39 cellular contexts compared by ENCODE assay signal in genomic region chr15:23753248-23753647, GRCh38.
"Had no signal": no experiment of that assay in that cellular context is flagged by ENCODE, and none has a peak within 500 bp of the region (broad histone marks: within the 10 kb centered on the region; RNA-seq: fewer than 3 reads in every experiment).

No MANE protein-coding gene starts in this region.

- H3K27ac ChIP-seq: adrenal gland, ascending aorta, body of pancreas, brain microvascular endothelial cell, breast epithelium, cardiac muscle cell had no signal

- H3K27me3 ChIP-seq: adrenal gland, ascending aorta, body of pancreas, brain microvascular endothelial cell, breast epithelium, cardiac muscle cell had no signal

- H3K4me3 Mint-ChIP-seq: activated naive CD4-positive, alpha-beta T cell treated with anti-CD3 and anti-CD28 coated beads for 36 hours; activated naive CD4-positive, alpha-beta T cell treated with anti-CD3 and anti-CD28 coated beads, Interleukin-2, amount 10 ng/mL, durations not matched to agents 7 days and 5 days; activated naive CD4-positive, alpha-beta T cell treated with anti-CD3 and anti-CD28 coated beads, Interleukin-2, amount 50 U/mL, for 24 hours; activated naive CD8-positive, alpha-beta T cell; activated naive CD8-positive, alpha-beta T cell treated with anti-CD3 and anti-CD28 coated beads for 36 hours; activated naive CD8-positive, alpha-beta T cell treated with anti-CD3 and anti-CD28 coated beads, Interleukin-2, amount 10 ng/mL, durations not matched to agents 7 days and 5 days; activated naive CD8-positive, alpha-beta T cell treated with anti-CD3 and anti-CD28 coated beads, Interleukin-2, amount 50 U/mL, for 24 hours; activated T-cell treated with anti-CD3 and anti-CD28 coated beads, Interleukin-2, amount 50 U/mL, for 24 hours; activated T-cell treated with anti-CD3 and anti-CD28 coated beads, Interleukin-2, amount 50 U/mL, for 4 hours; activated T-cell treated with anti-CD3 and anti-CD28 coated beads, Interleukin-2, amount 50 U/mL, for 72 hours; activated T-helper 1 cell treated with anti-CD3 and anti-CD28 coated beads, Interleukin-12 subunit alpha, Interleukin-12 subunit beta, Interleukin-2, Interleukin-4 antibody, amounts not matched to agents 30 ng/mL and 10 ng/mL and 1 ng/mL, durations not matched to agents 14 hours and 24 hours and 36 hours; brain; central memory CD8-positive, alpha-beta T cell had no signal

- H3K4me1 Mint-ChIP-seq: activated naive CD4-positive, alpha-beta T cell treated with anti-CD3 and anti-CD28 coated beads, Interleukin-2, amount 10 ng/mL, durations not matched to agents 7 days and 5 days; activated naive CD4-positive, alpha-beta T cell treated with anti-CD3 and anti-CD28 coated beads, Interleukin-2, amount 50 U/mL, for 24 hours; activated naive CD8-positive, alpha-beta T cell treated with anti-CD3 and anti-CD28 coated beads for 36 hours; activated naive CD8-positive, alpha-beta T cell treated with anti-CD3 and anti-CD28 coated beads, Interleukin-2, amount 10 ng/mL, durations not matched to agents 7 days and 5 days; activated naive CD8-positive, alpha-beta T cell treated with anti-CD3 and anti-CD28 coated beads, Interleukin-2, amount 50 U/mL, for 24 hours; central memory CD8-positive, alpha-beta T cell had no signal

- H3K27ac Mint-ChIP-seq: activated naive CD4-positive, alpha-beta T cell treated with anti-CD3 and anti-CD28 coated beads for 36 hours; activated naive CD4-positive, alpha-beta T cell treated with anti-CD3 and anti-CD28 coated beads, Interleukin-2, amount 10 ng/mL, durations not matched to agents 7 days and 5 days; activated naive CD4-positive, alpha-beta T cell treated with anti-CD3 and anti-CD28 coated beads, Interleukin-2, amount 50 U/mL, for 24 hours; activated naive CD4-positive, alpha-beta T cell treated with anti-CD3 and anti-CD28 coated beads, Interleukin-2, amount 50 U/mL, for 72 hours; activated naive CD8-positive, alpha-beta T cell; activated naive CD8-positive, alpha-beta T cell treated with anti-CD3 and anti-CD28 coated beads for 36 hours; activated naive CD8-positive, alpha-beta T cell treated with anti-CD3 and anti-CD28 coated beads, Interleukin-2, amount 10 ng/mL, durations not matched to agents 7 days and 5 days; activated naive CD8-positive, alpha-beta T cell treated with anti-CD3 and anti-CD28 coated beads, Interleukin-2, amount 50 U/mL, for 24 hours; activated T-cell treated with anti-CD3 and anti-CD28 coated beads, Interleukin-2, amount 50 U/mL, for 24 hours; activated T-cell treated with anti-CD3 and anti-CD28 coated beads, Interleukin-2, amount 50 U/mL, for 72 hours; activated T-helper 1 cell treated with anti-CD3 and anti-CD28 coated beads, Interleukin-12 subunit alpha, Interleukin-12 subunit beta, Interleukin-2, Interleukin-4 antibody, amounts not matched to agents 30 ng/mL and 10 ng/mL and 1 ng/mL, durations not matched to agents 14 hours and 24 hours and 36 hours; activated T-helper 2 cell treated with anti-CD3 and anti-CD28 coated beads, Interferon-gamma antibody, Interleukin-2, Interleukin-4, amounts not matched to agents 10 μg/mL and 5 μg/mL and 100 μg/mL, durations not matched to agents 14 hours and 24 hours and 36 hours; brain had no signal

- H3K4me3 ChIP-seq: adrenal gland, ascending aorta, body of pancreas, breast epithelium, cardiac muscle cell had no signal

- H3K9me3 ChIP-seq: adrenal gland, ascending aorta had no signal

- H3K4me1 ChIP-seq: adrenal gland, ascending aorta, breast epithelium had no signal

- FAIRE-seq: astrocyte, bronchial epithelial cell had no signal

- ATAC-seq: activated naive CD4-positive, alpha-beta T cell treated with anti-CD3 and anti-CD28 coated beads, Interleukin-2, amount 50 U/mL, for 72 hours; activated naive CD8-positive, alpha-beta T cell treated with anti-CD3 and anti-CD28 coated beads, Interleukin-2, amount 50 U/mL, for 24 hours; activated T-cell treated with anti-CD3 and anti-CD28 coated beads, Interleukin-2, amount 50 U/mL, for 4 hours; activated T-cell treated with anti-CD3 and anti-CD28 coated beads, Interleukin-2, amount 50 U/mL, for 72 hours; body of pancreas had no signal

- H3K9me3 Mint-ChIP-seq: activated naive CD4-positive, alpha-beta T cell treated with anti-CD3 and anti-CD28 coated beads, Interleukin-2, amount 50 U/mL, for 24 hours; activated naive CD8-positive, alpha-beta T cell treated with anti-CD3 and anti-CD28 coated beads for 36 hours; activated T-cell treated with anti-CD3 and anti-CD28 coated beads, Interleukin-2, amount 50 U/mL, for 4 hours; central memory CD8-positive, alpha-beta T cell had no signal

- DNase-seq: activated effector memory CD4-positive, alpha-beta T cell treated with anti-CD3 and anti-CD28 coated beads, Interleukin-2, amount 50 U/mL, for 16 hours; activated effector memory CD4-positive, alpha-beta T cell treated with Interleukin-2 at 50 U/mL for 16 hours; activated gamma-delta T cell; activated gamma-delta T cell treated with Interleukin-2 at 50 U/mL for 16 hours; activated naive CD4-positive, alpha-beta T cell; activated naive CD4-positive, alpha-beta T cell treated with anti-CD3 and anti-CD28 coated beads for 36 hours; activated naive CD4-positive, alpha-beta T cell treated with anti-CD3 and anti-CD28 coated beads, Interleukin-2, amount 10 ng/mL, durations not matched to agents 7 days and 5 days; activated naive CD4-positive, alpha-beta T cell treated with anti-CD3 and anti-CD28 coated beads, Interleukin-2, amount 50 U/mL, for 16 hours; activated naive CD4-positive, alpha-beta T cell treated with Interleukin-2 at 50 U/mL for 16 hours; activated naive CD8-positive, alpha-beta T cell treated with anti-CD3 and anti-CD28 coated beads for 36 hours; activated naive CD8-positive, alpha-beta T cell treated with anti-CD3 and anti-CD28 coated beads, Interleukin-2, amount 10 ng/mL, durations not matched to agents 7 days and 5 days; activated naive CD8-positive, alpha-beta T cell treated with anti-CD3 and anti-CD28 coated beads, Interleukin-2, amount 50 U/mL, for 24 hours; activated T-cell treated with anti-CD3 and anti-CD28 coated beads, Interleukin-2, amount 50 U/mL, for 1 hour; activated T-cell treated with anti-CD3 and anti-CD28 coated beads, Interleukin-2, amount 50 U/mL, for 24 hours; activated T-cell treated with anti-CD3 and anti-CD28 coated beads, Interleukin-2, amount 50 U/mL, for 4 hours; activated T-cell treated with anti-CD3 and anti-CD28 coated beads, Interleukin-2, amount 50 U/mL, for 48 hours; activated T-cell treated with anti-CD3 and anti-CD28 coated beads, Interleukin-2, amount 50 U/mL, for 72 hours; adrenal gland; amniotic stem cell; amygdala; anterior cingulate cortex; aorta; body of pancreas; brain microvascular endothelial cell; caudate nucleus; central memory CD4-positive, alpha-beta T cell; cerebellar nuclear complex had no signal

- H3K27me3 Mint-ChIP-seq: activated naive CD4-positive, alpha-beta T cell treated with anti-CD3 and anti-CD28 coated beads, Interleukin-2, amount 10 ng/mL, durations not matched to agents 7 days and 5 days; activated naive CD4-positive, alpha-beta T cell treated with anti-CD3 and anti-CD28 coated beads, Interleukin-2, amount 50 U/mL, for 24 hours; activated naive CD8-positive, alpha-beta T cell treated with anti-CD3 and anti-CD28 coated beads for 36 hours; activated naive CD8-positive, alpha-beta T cell treated with anti-CD3 and anti-CD28 coated beads, Interleukin-2, amount 10 ng/mL, durations not matched to agents 7 days and 5 days; activated naive CD8-positive, alpha-beta T cell treated with anti-CD3 and anti-CD28 coated beads, Interleukin-2, amount 50 U/mL, for 24 hours; activated T-cell treated with anti-CD3 and anti-CD28 coated beads, Interleukin-2, amount 50 U/mL, for 24 hours; brain; central memory CD8-positive, alpha-beta T cell had no signal

- H3K36me3 ChIP-seq: adrenal gland, ascending aorta, brain microvascular endothelial cell, breast epithelium, cardiac muscle cell had no signal

- H3K36me3 Mint-ChIP-seq: activated naive CD4-positive, alpha-beta T cell treated with anti-CD3 and anti-CD28 coated beads, Interleukin-2, amount 10 ng/mL, durations not matched to agents 7 days and 5 days; activated naive CD4-positive, alpha-beta T cell treated with anti-CD3 and anti-CD28 coated beads, Interleukin-2, amount 50 U/mL, for 24 hours; activated naive CD4-positive, alpha-beta T cell treated with anti-CD3 and anti-CD28 coated beads, Interleukin-2, amount 50 U/mL, for 72 hours; activated naive CD8-positive, alpha-beta T cell; activated naive CD8-positive, alpha-beta T cell treated with anti-CD3 and anti-CD28 coated beads for 36 hours; activated naive CD8-positive, alpha-beta T cell treated with anti-CD3 and anti-CD28 coated beads, Interleukin-2, amount 10 ng/mL, durations not matched to agents 7 days and 5 days; brain had no signal
